ENCODE assay signal across 1 cellular context in genomic region chr20:38831049-38831691, GRCh38.
TF ChIP-seq lines count a peak whose summit lies in the region.

No MANE protein-coding gene starts in this region.

TF ChIP-seq in WTC11, 78 proteins besides CTCF, POLR2A, EP300 and RAD21 (continued from another document):
- TF ChIP-seq, protein P1, sequence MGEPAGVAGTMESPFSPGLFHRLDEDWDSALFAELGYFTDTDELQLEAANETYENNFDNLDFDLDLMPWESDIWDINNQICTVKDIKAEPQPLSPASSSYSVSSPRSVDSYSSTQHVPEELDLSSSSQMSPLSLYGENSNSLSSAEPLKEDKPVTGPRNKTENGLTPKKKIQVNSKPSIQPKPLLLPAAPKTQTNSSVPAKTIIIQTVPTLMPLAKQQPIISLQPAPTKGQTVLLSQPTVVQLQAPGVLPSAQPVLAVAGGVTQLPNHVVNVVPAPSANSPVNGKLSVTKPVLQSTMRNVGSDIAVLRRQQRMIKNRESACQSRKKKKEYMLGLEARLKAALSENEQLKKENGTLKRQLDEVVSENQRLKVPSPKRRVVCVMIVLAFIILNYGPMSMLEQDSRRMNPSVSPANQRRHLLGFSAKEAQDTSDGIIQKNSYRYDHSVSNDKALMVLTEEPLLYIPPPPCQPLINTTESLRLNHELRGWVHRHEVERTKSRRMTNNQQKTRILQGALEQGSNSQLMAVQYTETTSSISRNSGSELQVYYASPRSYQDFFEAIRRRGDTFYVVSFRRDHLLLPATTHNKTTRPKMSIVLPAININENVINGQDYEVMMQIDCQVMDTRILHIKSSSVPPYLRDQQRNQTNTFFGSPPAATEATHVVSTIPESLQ (CRISPR knock-in tag; IDR thresholded peaks at IDR 0.05) = no peak
- TF ChIP-seq, protein P2, sequence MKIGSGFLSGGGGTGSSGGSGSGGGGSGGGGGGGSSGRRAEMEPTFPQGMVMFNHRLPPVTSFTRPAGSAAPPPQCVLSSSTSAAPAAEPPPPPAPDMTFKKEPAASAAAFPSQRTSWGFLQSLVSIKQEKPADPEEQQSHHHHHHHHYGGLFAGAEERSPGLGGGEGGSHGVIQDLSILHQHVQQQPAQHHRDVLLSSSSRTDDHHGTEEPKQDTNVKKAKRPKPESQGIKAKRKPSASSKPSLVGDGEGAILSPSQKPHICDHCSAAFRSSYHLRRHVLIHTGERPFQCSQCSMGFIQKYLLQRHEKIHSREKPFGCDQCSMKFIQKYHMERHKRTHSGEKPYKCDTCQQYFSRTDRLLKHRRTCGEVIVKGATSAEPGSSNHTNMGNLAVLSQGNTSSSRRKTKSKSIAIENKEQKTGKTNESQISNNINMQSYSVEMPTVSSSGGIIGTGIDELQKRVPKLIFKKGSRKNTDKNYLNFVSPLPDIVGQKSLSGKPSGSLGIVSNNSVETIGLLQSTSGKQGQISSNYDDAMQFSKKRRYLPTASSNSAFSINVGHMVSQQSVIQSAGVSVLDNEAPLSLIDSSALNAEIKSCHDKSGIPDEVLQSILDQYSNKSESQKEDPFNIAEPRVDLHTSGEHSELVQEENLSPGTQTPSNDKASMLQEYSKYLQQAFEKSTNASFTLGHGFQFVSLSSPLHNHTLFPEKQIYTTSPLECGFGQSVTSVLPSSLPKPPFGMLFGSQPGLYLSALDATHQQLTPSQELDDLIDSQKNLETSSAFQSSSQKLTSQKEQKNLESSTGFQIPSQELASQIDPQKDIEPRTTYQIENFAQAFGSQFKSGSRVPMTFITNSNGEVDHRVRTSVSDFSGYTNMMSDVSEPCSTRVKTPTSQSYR (CRISPR knock-in tag; IDR thresholded peaks at IDR 0.05) = no peak
- TF ChIP-seq ZNF263 (CRISPR knock-in tag; IDR thresholded peaks at IDR 0.05; ENCODE audit: low read depth) = no peak
- no peak for TF ChIP-seq ZBTB21 (CRISPR knock-in tag; IDR thresholded peaks at IDR 0.05; ENCODE audit: borderline replicate concordance)
- no peak for TF ChIP-seq HMGXB4 (CRISPR knock-in tag; IDR thresholded peaks at IDR 0.05)
